In the genomic region with DNA sequence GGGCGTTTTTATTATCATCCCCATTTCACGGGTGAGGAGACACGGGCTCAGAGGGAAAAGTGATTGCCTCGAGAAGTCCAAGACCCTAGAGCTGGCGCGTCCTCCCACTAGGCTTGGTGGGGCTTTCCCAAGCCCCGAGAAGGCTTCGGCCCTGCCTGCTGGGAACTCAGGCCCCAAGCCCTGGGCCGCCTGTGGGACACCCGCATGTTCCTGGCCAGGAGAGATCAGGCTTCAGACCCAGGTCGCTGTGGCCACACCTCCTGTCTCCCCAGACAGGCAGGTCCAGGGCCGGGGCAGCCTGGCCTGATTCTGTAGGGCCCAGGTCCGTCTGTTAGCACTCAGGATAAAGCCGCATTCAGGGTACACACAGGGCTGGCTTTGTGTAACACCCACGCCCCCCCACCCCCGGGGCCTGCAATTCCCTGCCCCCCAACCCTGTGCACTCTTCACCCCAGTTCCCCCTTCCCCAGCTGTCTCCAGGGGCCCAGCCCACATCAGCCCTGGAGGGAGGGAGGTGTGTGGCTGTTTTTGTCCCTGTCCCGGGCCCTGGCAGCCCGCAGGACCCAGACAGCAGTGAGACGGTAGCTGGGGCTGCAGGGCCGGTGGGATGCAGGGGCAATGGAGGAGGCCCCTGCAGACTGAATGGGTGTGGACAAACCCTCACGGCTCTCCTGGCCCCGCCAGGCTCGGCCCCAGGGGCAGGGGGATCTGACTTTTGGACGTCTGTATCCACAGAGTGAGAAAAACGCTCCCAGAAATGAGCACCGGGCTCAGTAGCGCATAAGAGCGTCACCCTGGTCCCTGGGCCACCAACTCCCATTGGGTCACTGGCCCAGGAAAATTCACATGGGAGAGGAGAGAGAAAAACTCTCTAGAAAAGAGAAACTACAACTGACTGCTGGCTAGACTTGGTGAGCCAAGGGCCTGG, we compare ENCODE assay signal across 3 cellular contexts.
TF ChIP-seq lines count a peak whose summit lies in the region.

No MANE protein-coding gene starts in this region.

TF ChIP-seq in SK-N-SH, 30 proteins besides CTCF, POLR2A, EP300 and RAD21:
- TF ChIP-seq IRF3 (IDR thresholded peaks at IDR 0.05; ENCODE audit: low read depth, low read length): no peak
- TF ChIP-seq RFX5 (IDR thresholded peaks at IDR 0.05; ENCODE audit: low read length): no peak
- no peak for TF ChIP-seq TCF12 (IDR thresholded peaks at IDR 0.05)
- TF ChIP-seq RXRA (IDR thresholded peaks at IDR 0.05; ENCODE audit: borderline replicate concordance, low read depth): no peak
- TF ChIP-seq, protein P1, sequence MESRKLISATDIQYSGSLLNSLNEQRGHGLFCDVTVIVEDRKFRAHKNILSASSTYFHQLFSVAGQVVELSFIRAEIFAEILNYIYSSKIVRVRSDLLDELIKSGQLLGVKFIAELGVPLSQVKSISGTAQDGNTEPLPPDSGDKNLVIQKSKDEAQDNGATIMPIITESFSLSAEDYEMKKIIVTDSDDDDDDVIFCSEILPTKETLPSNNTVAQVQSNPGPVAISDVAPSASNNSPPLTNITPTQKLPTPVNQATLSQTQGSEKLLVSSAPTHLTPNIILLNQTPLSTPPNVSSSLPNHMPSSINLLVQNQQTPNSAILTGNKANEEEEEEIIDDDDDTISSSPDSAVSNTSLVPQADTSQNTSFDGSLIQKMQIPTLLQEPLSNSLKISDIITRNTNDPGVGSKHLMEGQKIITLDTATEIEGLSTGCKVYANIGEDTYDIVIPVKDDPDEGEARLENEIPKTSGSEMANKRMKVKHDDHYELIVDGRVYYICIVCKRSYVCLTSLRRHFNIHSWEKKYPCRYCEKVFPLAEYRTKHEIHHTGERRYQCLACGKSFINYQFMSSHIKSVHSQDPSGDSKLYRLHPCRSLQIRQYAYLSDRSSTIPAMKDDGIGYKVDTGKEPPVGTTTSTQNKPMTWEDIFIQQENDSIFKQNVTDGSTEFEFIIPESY (IDR thresholded peaks at IDR 0.05; ENCODE audit: borderline replicate concordance, low read depth): no peak
- no peak for TF ChIP-seq EZH2phosphoT487 (IDR thresholded peaks at IDR 0.05; ENCODE audit: borderline replicate concordance, low read depth)
- TF ChIP-seq USF2 (IDR thresholded peaks at IDR 0.05; ENCODE audit: borderline replicate concordance, low read depth, low read length): no peak
- no peak for TF ChIP-seq NRF1 (IDR thresholded peaks at IDR 0.05; ENCODE audit: low read depth, low read length)
- TF ChIP-seq, protein P2, sequence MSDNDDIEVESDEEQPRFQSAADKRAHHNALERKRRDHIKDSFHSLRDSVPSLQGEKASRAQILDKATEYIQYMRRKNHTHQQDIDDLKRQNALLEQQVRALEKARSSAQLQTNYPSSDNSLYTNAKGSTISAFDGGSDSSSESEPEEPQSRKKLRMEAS (IDR thresholded peaks at IDR 0.05; ENCODE audit: low read depth): no peak
- no peak for TF ChIP-seq SIN3A (IDR thresholded peaks at IDR 0.05; ENCODE audit: borderline replicate concordance, low read depth, low read length)

TF ChIP-seq in SK-N-SH treated with all-trans-retinoic acid at 6 μM for 48 hours, 23 proteins besides CTCF, POLR2A, EP300 and RAD21:
- TF ChIP-seq BACH2 (CRISPR knock-in tag; IDR thresholded peaks at IDR 0.05; ENCODE audit: borderline replicate concordance) (no peak), ZNF565 (CRISPR knock-in tag; conservative IDR thresholded peaks at IDR 0.05; ENCODE audit: low read depth) (no peak), CSRNP3 (CRISPR knock-in tag; IDR thresholded peaks at IDR 0.05) (no peak), ZNF70 (CRISPR knock-in tag; IDR thresholded peaks at IDR 0.05) (no peak), ISL1 (CRISPR knock-in tag; IDR thresholded peaks at IDR 0.05) (no peak), ZFP30 (CRISPR knock-in tag; IDR thresholded peaks at IDR 0.05) (no peak), ZC3H10 (CRISPR knock-in tag; IDR thresholded peaks at IDR 0.05) (no peak), ESRRG (CRISPR knock-in tag; IDR thresholded peaks at IDR 0.05) (no peak), SNAI2 (CRISPR knock-in tag; IDR thresholded peaks at IDR 0.05) (no peak), ZFP3 (CRISPR knock-in tag; IDR thresholded peaks at IDR 0.05) (no peak), ARNTL (CRISPR knock-in tag; IDR thresholded peaks at IDR 0.05; ENCODE audit: borderline replicate concordance, low read depth) (no peak), CSDC2 (CRISPR knock-in tag; IDR thresholded peaks at IDR 0.05) (no peak), RARB (CRISPR knock-in tag; IDR thresholded peaks at IDR 0.05) (no peak), CREB5 (CRISPR knock-in tag; IDR thresholded peaks at IDR 0.05; ENCODE audit: low read depth) (no peak), PPARA (CRISPR knock-in tag; IDR thresholded peaks at IDR 0.05; ENCODE audit: borderline replicate concordance) (no peak)
- TF ChIP-seq, protein P3, sequence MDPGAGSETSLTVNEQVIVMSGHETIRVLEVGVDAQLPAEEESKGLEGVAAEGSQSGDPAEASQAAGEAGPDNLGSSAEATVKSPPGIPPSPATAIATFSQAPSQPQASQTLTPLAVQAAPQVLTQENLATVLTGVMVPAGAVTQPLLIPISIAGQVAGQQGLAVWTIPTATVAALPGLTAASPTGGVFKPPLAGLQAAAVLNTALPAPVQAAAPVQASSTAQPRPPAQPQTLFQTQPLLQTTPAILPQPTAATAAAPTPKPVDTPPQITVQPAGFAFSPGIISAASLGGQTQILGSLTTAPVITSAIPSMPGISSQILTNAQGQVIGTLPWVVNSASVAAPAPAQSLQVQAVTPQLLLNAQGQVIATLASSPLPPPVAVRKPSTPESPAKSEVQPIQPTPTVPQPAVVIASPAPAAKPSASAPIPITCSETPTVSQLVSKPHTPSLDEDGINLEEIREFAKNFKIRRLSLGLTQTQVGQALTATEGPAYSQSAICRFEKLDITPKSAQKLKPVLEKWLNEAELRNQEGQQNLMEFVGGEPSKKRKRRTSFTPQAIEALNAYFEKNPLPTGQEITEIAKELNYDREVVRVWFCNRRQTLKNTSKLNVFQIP (CRISPR knock-in tag; IDR thresholded peaks at IDR 0.05; ENCODE audit: borderline replicate concordance, low read depth): no peak

TF ChIP-seq in IMR-90, 13 proteins besides CTCF, POLR2A, EP300 and RAD21:
- no peak for TF ChIP-seq SMC3 (IDR thresholded peaks at IDR 0.05; ENCODE audit: low read depth, low read length)
- no peak for TF ChIP-seq FOS (IDR thresholded peaks at IDR 0.05; ENCODE audit: low read depth, low read length)
- TF ChIP-seq ELK1 (IDR thresholded peaks at IDR 0.05; ENCODE audit: borderline replicate concordance, low read depth, low read length): no peak
- no peak for TF ChIP-seq MAFK (IDR thresholded peaks at IDR 0.05; ENCODE audit: low read depth, low read length)
- no peak for TF ChIP-seq NFE2L2 (IDR thresholded peaks at IDR 0.05; ENCODE audit: low read depth, low read length)
- no peak for TF ChIP-seq BHLHE40 (IDR thresholded peaks at IDR 0.05; ENCODE audit: low read depth, low read length)
- TF ChIP-seq RCOR1 (IDR thresholded peaks at IDR 0.05; ENCODE audit: insufficient replicate concordance, low read length): no peak
- no peak for TF ChIP-seq USF2 (IDR thresholded peaks at IDR 0.05; ENCODE audit: low read depth, low read length)
- TF ChIP-seq RFX5 (IDR thresholded peaks at IDR 0.05; ENCODE audit: low read depth, low read length): no peak
- TF ChIP-seq MXI1 (IDR thresholded peaks at IDR 0.05; ENCODE audit: borderline replicate concordance, low read depth, low read length): no peak
- no peak for TF ChIP-seq MAZ (IDR thresholded peaks at IDR 0.05; ENCODE audit: borderline replicate concordance, low read depth, low read length)
- TF ChIP-seq CHD1 (IDR thresholded peaks at IDR 0.05; ENCODE audit: low read depth, low read length): no peak
- no peak for TF ChIP-seq CEBPB (IDR thresholded peaks at IDR 0.05; ENCODE audit: low read depth, low read length)
